ENCODE assay signal across 8 cellular contexts in the genomic region with DNA sequence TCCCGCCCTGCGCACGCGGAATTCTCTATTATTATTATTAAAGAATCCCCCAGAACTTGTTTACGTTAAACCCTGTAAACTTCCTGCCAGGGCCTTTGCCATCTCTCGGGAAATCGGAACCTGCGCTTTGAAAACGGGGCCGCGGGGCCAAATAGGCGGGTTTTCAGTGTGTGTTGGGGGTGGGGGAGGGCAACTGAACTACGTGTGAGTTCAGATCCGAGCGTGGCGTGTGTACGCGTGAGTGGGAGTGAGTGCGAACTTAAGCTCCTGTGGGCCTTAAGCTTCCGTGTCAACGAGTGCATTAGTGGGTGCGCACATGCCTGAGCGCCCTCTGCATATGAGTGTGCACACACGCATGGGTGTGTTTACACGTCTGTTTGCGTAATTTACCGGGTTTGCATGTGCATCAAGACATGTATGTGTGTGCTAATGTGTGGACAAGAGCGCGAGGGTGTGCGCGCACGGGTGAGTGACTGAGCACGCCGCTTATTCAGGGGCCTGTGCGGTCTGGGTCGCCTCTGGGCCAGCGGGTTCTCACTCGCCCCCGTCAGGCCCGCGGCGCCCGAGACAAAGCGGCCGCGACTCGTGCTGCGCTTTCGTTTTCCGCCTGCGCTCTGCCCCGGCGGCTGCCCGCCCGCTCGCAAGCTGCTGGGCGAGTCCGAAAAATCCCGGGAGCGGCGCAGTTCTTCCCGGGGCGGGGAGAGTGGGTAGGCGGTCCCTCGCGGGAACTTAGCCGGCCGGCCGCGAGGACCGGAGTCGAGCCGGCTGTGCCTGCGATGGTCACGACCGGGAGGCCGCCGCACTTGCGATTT. TPM values are rescaled to one million over a fixed set of nuclear protein-coding genes. Genes with fewer than 3 reads are reported as not detected.
A peak's percentile ranks its signal among the peaks of the same experiment; 100 is the strongest.
DNase-seq lines count a peak whose midpoint lies in the region; ATAC-seq and TF ChIP-seq lines count a peak whose summit lies in the region.

No MANE protein-coding gene starts in this region.

- H3K27me3 ChIP-seq in colonic mucosa (peaks cover 91% of the 10 kb centered on the region), lung (ENCODE audit: control insufficient read depth, insufficient read depth) (peaks cover 10% of the 10 kb centered on the region)

- H3K27ac Mint-ChIP-seq in type B pancreatic cell: peak overlapping the region; percentile 51

- H3K27ac ChIP-seq in colonic mucosa (peak overlapping the region; percentile 91), lung (ENCODE audit: low read depth in 1 of 2, low read length in 1 of 2) (peak overlapping the region in 1 of 2 donors; percentile 89)

- H3K4me1 ChIP-seq in ES-I3 (ENCODE audit: insufficient read depth, low read length) (peaks cover 15% of the 10 kb centered on the region; the same call in 1 of the 2 replicates), colonic mucosa (no peaks in the 10 kb centered on the region), lung (ENCODE audit: control insufficient read depth in 2 of 2, insufficient read depth in 2 of 2, low read length in 2 of 2) (peaks cover 0 to 13% of the 10 kb centered on the region in 2 donors)

- TF ChIP-seq CTCF in colonic mucosa (IDR thresholded peaks at IDR 0.05) (no peak), lung (IDR thresholded peaks at IDR 0.05; ENCODE audit: control extremely low read depth, extremely low read depth) (no peak), type B pancreatic cell (conservative IDR thresholded peaks at IDR 0.05) (no peak)

- peak; percentile 48 for ATAC-seq in lung (ENCODE audit: insufficient read depth, low FRiP score)

- H3K27me3 Mint-ChIP-seq in type B pancreatic cell: peaks cover 76% of the 10 kb centered on the region

- peaks cover 4% of the 10 kb centered on the region for H3K36me3 Mint-ChIP-seq in type B pancreatic cell

- H3K4me3 Mint-ChIP-seq in type B pancreatic cell: peak overlapping the region; percentile 90

- H3K9me3 Mint-ChIP-seq in type B pancreatic cell: no peaks in the 10 kb centered on the region

- H3K9me3 ChIP-seq in ES-I3 (ENCODE audit: control insufficient read depth, insufficient read depth, low read length): no peaks in the 10 kb centered on the region
- no peaks in the 10 kb centered on the region for H3K9me3 ChIP-seq in colonic mucosa
- H3K9me3 ChIP-seq in lung (ENCODE audit: control insufficient read depth in 2 of 2, insufficient read depth in 1 of 2, low read length in 1 of 2): peaks cover 0 to 2% of the 10 kb centered on the region in 2 donors

- peaks cover 26% of the 10 kb centered on the region for H3K4me1 Mint-ChIP-seq in type B pancreatic cell (ENCODE audit: unreplicated experiment)

- H3K36me3 ChIP-seq in ES-I3 (ENCODE audit: insufficient read depth, low read length) (no peaks in the 10 kb centered on the region), colonic mucosa (no peaks in the 10 kb centered on the region), lung (ENCODE audit: control insufficient read depth in 2 of 2, insufficient read depth in 2 of 2, low read length in 2 of 2) (no peaks in the 10 kb centered on the region)

- 0 to 1% methylated on average over 76 to 79 of the region's 79 CpGs for WGBS in lung, 2 donors

- intact Hi-C loops in colonic mucosa (cut with DNase I): no loop called here

- H3K4me3 ChIP-seq in colonic mucosa: peak overlapping the region; percentile 52
- peak overlapping the region; percentile 55 for H3K4me3 ChIP-seq in lung

- peak overlapping the region; percentile 53; the same call in 1 of the 2 replicates for H3K9ac ChIP-seq in ES-I3 (ENCODE audit: low read depth, low read length)
- peak overlapping the region; percentile 58 to 91 for H3K9ac ChIP-seq in colonic mucosa (ENCODE audit: low read depth in 2 of 2, low read length in 2 of 2)

- peak; percentile 29 for DNase-seq in NCI-H460 (ENCODE audit: extremely low read depth, low read depth)
- DNase-seq in colonic mucosa: peak; percentile 45
- DNase-seq in lung (ENCODE audit: low spot score): peak; percentile 35
- DNase-seq in type B pancreatic cell (ENCODE audit: extremely low spot score, unreplicated experiment): no peak
- DNase-seq in GF-D8 (lab: John Stamatoyannopoulos, UW): no peak
- no peak for DNase-seq in NCI-H146 treated with DMSO at 0.1 percent for 48 hours (lab: John Stamatoyannopoulos, UW; ENCODE audit: unreplicated experiment)
- DNase-seq in GM19238 (ENCODE audit: insufficient read length, low spot score): no peak

RNA-seq across cellular contexts. Expression of gene FOXF1, which starts 1.2 kb away (rescaled TPM):
- total RNA-seq in NCI-H460 (2014; rRNA removed; shearing (Covaris generic)): 8.2 and 8.9 TPM in 2 replicates
- polyA plus RNA-seq in NCI-H460 (2014; cell fraction: nucleus; rRNA removed): 7.8 and 8.4 TPM in 2 replicates
- 10 to 100 TPM in 1 of 2 donors, 1 to 10 TPM in 1; 6.3 to 12.1 TPM for total RNA-seq in colonic mucosa
- 10 to 100 TPM; 25.7 to 34.4 TPM for total RNA-seq in lung
- 10 to 100 TPM; 12.2 to 12.5 TPM for polyA plus RNA-seq in lung
- total RNA-seq in type B pancreatic cell (ENCODE audit: low replicate concordance): 0.48 and 3.4 TPM in 2 replicates

RNA-seq across cellular contexts. Expression of gene MTHFSD, which starts 45.9 kb away (rescaled TPM):
- total RNA-seq in NCI-H460 (2014; rRNA removed; shearing (Covaris generic)): 8.5 and 12.0 TPM in 2 replicates
- 12.7 and 26.4 TPM in 2 replicates for polyA plus RNA-seq in NCI-H460 (2014; cell fraction: nucleus; rRNA removed)
- total RNA-seq in colonic mucosa (10 to 100 TPM; 15.4 to 23.7 TPM), lung (10 to 100 TPM; 23.3 to 28.5 TPM), type B pancreatic cell (ENCODE audit: low replicate concordance) (18.2 and 20.2 TPM in 2 replicates)
- 1 to 10 TPM; 9.4 to 9.9 TPM for polyA plus RNA-seq in lung

RNA-seq across cellular contexts. Expression of gene FOXC2, which starts 57.5 kb away (rescaled TPM):
- total RNA-seq in NCI-H460 (2014; rRNA removed; shearing (Covaris generic)): not detected in 2 replicates
- polyA plus RNA-seq in NCI-H460 (2014; cell fraction: nucleus; rRNA removed): not detected in 2 replicates
- total RNA-seq in colonic mucosa (under 1 TPM; 0.11 to 0.22 TPM), lung (1 to 10 TPM in 1 of 2 donors, under 1 TPM in 1; 0.82 to 2.7 TPM), type B pancreatic cell (ENCODE audit: low replicate concordance) (5.5 and 11.3 TPM in 2 replicates)
- polyA plus RNA-seq in lung: under 1 TPM; 0.37 to 0.43 TPM

Comparison
In these comparisons a context has a peak if more than half of its experiments do, and no peak if none do; other contexts are left out.
1. DNase-seq: peak in NCI-H460 (single experiment), colonic mucosa (single experiment) and lung (single experiment); none in type B pancreatic cell (single experiment), GF-D8 (single experiment), NCI-H146 treated with DMSO at 0.1 percent for 48 hours (single experiment) and GM19238 (single experiment).